9 cellular contexts compared by ENCODE assay signal in the genomic region with DNA sequence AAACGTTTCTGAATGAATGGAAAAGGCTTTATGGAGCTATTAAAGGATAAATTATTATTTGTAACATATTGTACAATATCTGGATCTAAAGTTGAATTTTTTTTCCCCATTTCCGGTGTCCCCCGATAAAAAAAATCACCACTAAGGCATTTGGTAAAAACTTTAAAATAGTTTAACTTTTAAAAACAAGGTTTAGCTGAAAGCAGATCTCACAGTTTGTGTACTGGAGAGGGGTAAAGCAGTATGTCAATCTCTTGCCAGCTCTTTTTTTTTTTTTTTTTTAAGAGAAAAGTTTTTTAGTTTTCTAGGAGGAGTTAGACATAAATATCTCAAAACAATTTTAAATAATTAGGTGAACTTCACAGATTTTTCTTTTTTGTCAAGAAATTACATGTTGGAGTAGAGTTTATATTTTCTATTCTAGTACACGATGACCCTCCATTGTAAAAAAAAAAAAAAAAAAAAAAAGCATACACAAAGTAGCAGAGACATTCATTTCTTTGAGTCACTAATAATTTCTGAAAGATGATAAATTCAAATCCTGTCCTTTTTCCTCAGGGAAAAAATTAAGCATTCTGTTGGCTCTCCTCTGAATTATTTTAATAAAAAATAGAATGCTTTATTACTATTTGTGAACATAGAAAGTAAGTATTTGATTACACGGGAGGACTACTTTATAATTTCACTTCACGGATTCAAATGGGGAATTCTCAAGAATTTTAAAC. TPM values are rescaled to one million over a fixed set of nuclear protein-coding genes. Genes with fewer than 3 reads are reported as not detected.
A peak's percentile ranks its signal among the peaks of the same experiment; 100 is the strongest.
DNase-seq lines count a peak whose midpoint lies in the region; ATAC-seq, FAIRE-seq and TF ChIP-seq lines count a peak whose summit lies in the region.
"Had no signal": no experiment of that assay in that cellular context is flagged by ENCODE, and none has a peak within 500 bp of the region (broad histone marks: within the 10 kb centered on the region; RNA-seq: fewer than 3 reads in every experiment).

No MANE protein-coding gene starts in this region.

- FAIRE-seq in A204.1 (lab: Jason Lieb, UNC), result peak; percentile 3

- H3K9ac ChIP-seq in HUES48 (ENCODE audit: low read depth, low read length) (peak overlapping the region; percentile 77), mucosa of stomach (ENCODE audit: low read length) (peak overlapping the region; percentile 86)

- H3K4me3 ChIP-seq in HUES48 (ENCODE audit: low read depth, low read length), result peak overlapping the region; percentile 74
- no peak overlapping the region for H3K4me3 ChIP-seq in mucosa of stomach (ENCODE audit: low read length)

- peak overlapping the region; percentile 93 for H3K4me3 Mint-ChIP-seq in MCF 10A (ENCODE audit: unreplicated experiment)

- TF ChIP-seq CTCF in MCF 10A (IDR thresholded peaks at IDR 0.05; ENCODE audit: unreplicated experiment), result no peak

- ATAC-seq in HG03135 (IDR thresholded peaks at IDR 0.05; ENCODE audit: unreplicated experiment), result no peak

- H3K36me3 ChIP-seq in HUES48 (ENCODE audit: control insufficient read depth, insufficient read depth, low read length), result no peaks in the 10 kb centered on the region
- no peaks in the 10 kb centered on the region for H3K36me3 ChIP-seq in mucosa of stomach (ENCODE audit: control insufficient read depth, insufficient read depth, low read length)

- H3K9me3 Mint-ChIP-seq in MCF 10A (ENCODE audit: unreplicated experiment), result no peaks in the 10 kb centered on the region

- H3K9me3 ChIP-seq in HUES48 (ENCODE audit: control insufficient read depth, insufficient read depth, low read length), result no peaks in the 10 kb centered on the region
- H3K9me3 ChIP-seq in mucosa of stomach (ENCODE audit: control insufficient read depth, low read length), result no peaks in the 10 kb centered on the region

- CTCF ChIA-PET in MCF 10A (lab: Yijun Ruan, JAX), result interaction anchor here (0.7 to 9.5 kb wide), 7 partner anchors 17 to 1171 kb away, joined by 3 to 99 read pairs (median 4); no protein-coding TSS in a partner anchor

- POLR2A ChIA-PET in MCF 10A (lab: Yijun Ruan, JAX), result interaction anchor here (0.8 to 7.0 kb wide), 11 partner anchors 10 to 806 kb away, joined by 3 to 126 read pairs (median 12); a partner anchor contains a TSS

- intact Hi-C loops in MCF 10A (cut with micrococcal nuclease), result loop anchor here (10.0 kb wide), 1 partner anchor 1102 kb away; no protein-coding TSS in a partner anchor

- peak overlapping the region; percentile 99 for H3K27ac ChIP-seq in HUES48 (ENCODE audit: low read depth, low read length)

- no peak for DNase-seq in MCF 10A (ENCODE audit: unreplicated experiment)
- DNase-seq in SKM-1 (lab: John Stamatoyannopoulos, UW; ENCODE audit: unreplicated experiment), result no peak
- DNase-seq in HuH-7 (ENCODE audit: low spot score), result no peak
- DNase-seq in NOMO-1 treated with DMSO at 0.1 percent for 48 hours (lab: John Stamatoyannopoulos, UW; ENCODE audit: unreplicated experiment), result no peak
- DNase-seq: NCI-H1436 treated with DMSO at 0.1 percent for 48 hours had no signal

- peaks cover 5% of the 10 kb centered on the region for H3K4me1 Mint-ChIP-seq in MCF 10A (ENCODE audit: insufficient read depth, unreplicated experiment)

- H3K4me1 ChIP-seq in HUES48 (ENCODE audit: control insufficient read depth, insufficient read depth, low read length) (peaks cover 3% of the 10 kb centered on the region; the same call in 1 of the 2 replicates), mucosa of stomach (ENCODE audit: control insufficient read depth, insufficient read depth, low read length) (no peaks in the 10 kb centered on the region)

- no TSS peak for BruUV-seq in MCF 10A (replicated peaks; lab: Mats Ljungman, UMichigan)

- peaks cover 19% of the 10 kb centered on the region for H3K36me3 Mint-ChIP-seq in MCF 10A (ENCODE audit: insufficient read depth, unreplicated experiment)

- no peaks in the 10 kb centered on the region for H3K27me3 Mint-ChIP-seq in MCF 10A (ENCODE audit: insufficient read depth, unreplicated experiment)

- peak overlapping the region; percentile 100 for H3K27ac Mint-ChIP-seq in MCF 10A (ENCODE audit: low read depth, unreplicated experiment)

- H3K27me3 ChIP-seq in HUES48 (ENCODE audit: control insufficient read depth, insufficient read depth, low read length), result no peaks in the 10 kb centered on the region
- no peaks in the 10 kb centered on the region for H3K27me3 ChIP-seq in mucosa of stomach (ENCODE audit: control insufficient read depth, insufficient read depth, low read length)

RNA-seq across cellular contexts. Expression of a gene that starts 1.9 kb away (rescaled TPM):
- 30.2 and 37.0 TPM in 2 replicates for total RNA-seq in MCF 10A (2022)
